ENCODE assay signal across 16 cellular contexts in genomic region chr11:2760196-2760871, GRCh38.
DNase-seq lines count a peak whose midpoint lies in the region; ATAC-seq and TF ChIP-seq lines count a peak whose summit lies in the region.
"Had no signal": no experiment of that assay in that cellular context is flagged by ENCODE, and none has a peak within 500 bp of the region (broad histone marks: within the 10 kb centered on the region; RNA-seq: fewer than 3 reads in every experiment).

No MANE protein-coding gene starts in this region.

- H3K9me3 ChIP-seq in ascending aorta (peaks cover 0 to 6% of the 10 kb centered on the region in 2 donors), transverse colon (no peaks in the 10 kb centered on the region)

- in situ Hi-C loops in transverse colon (cut with MboI; ENCODE audit: low pct_ligation_motif_present in 1 of 4, low pct_unique_long_range_greater_than_20kb in 1 of 4, low sequenced_read_pairs in 3 of 4): no loop called here

- H3K27me3 ChIP-seq in ascending aorta (no peaks in the 10 kb centered on the region), transverse colon (no peaks in the 10 kb centered on the region)

- H3K36me3 Mint-ChIP-seq in natural killer cell: no peaks in the 10 kb centered on the region
- H3K36me3 Mint-ChIP-seq: brain; natural killer cell treated with Interleukin-12 subunit alpha and Interleukin-12 subunit beta and Interleukin-15 and Interleukin-18, amount 100 ng/mL, for 72 hours had no signal

- H3K27ac ChIP-seq in ascending aorta (no peak overlapping the region), transverse colon (no peak overlapping the region)

- no peak for TF ChIP-seq POLR2A in transverse colon (IDR thresholded peaks at IDR 0.05)

- H3K4me3 ChIP-seq in ascending aorta: no peak overlapping the region
- no peak overlapping the region for H3K4me3 ChIP-seq in transverse colon

- H3K36me3 ChIP-seq in ascending aorta (no peaks in the 10 kb centered on the region), transverse colon (no peaks in the 10 kb centered on the region)

- intact Hi-C loops in ascending aorta (cut with DNase I): no loop called here
- intact Hi-C loops in natural killer cell (cut with micrococcal nuclease): no loop called here
- intact Hi-C loops in transverse colon (cut with DNase I; ENCODE audit: low total_unique reads): loop anchor here (5.0 kb wide), 1 partner anchor 1918 kb away; the partner anchor contains the start of genes POLR2L and TSPAN4

- DNase-seq in activated effector memory CD4-positive, alpha-beta T cell treated with anti-CD3 and anti-CD28 coated beads, Interleukin-2, amount 50 U/mL, for 16 hours: peak; percentile 39
- DNase-seq in activated effector memory CD4-positive, alpha-beta T cell treated with Interleukin-2 at 50 U/mL for 16 hours: no peak
- DNase-seq in ascending aorta (ENCODE audit: low spot score in 2 of 2): peak; percentile 7 to 45
- peak; percentile 11 for DNase-seq in natural killer cell
- DNase-seq in transverse colon: peak; percentile 4
- DNase-seq in hypothalamus (lab: John Stamatoyannopoulos, UW): no peak
- no peak for DNase-seq in stimulated activated CD4-positive, alpha-beta T cell treated with anti-CD3 and anti-CD28 coated beads, Interleukin-2, amount 100 ng/mL, for 24 hours
- DNase-seq: activated CD4-positive, alpha-beta T cell treated with anti-CD3 and anti-CD28 coated beads, Interleukin-2, amount 50 U/mL, for 1 hour; effector memory CD4-positive, alpha-beta T cell; NCI-H1694; NCI-H345; SHP77 treated with DMSO at 0.1 percent for 48 hours; stimulated activated CD4-positive, alpha-beta T cell treated with anti-CD3 and anti-CD28 coated beads, Interleukin-4, amount 100 ng/mL, for 4 hours had no signal

- WGBS in transverse colon (ENCODE audit: low coverage in 1 of 2), 2 donors: 93 to 100% methylated on average over 3 to 19 of the region's 20 CpGs

- TF ChIP-seq CTCF in ascending aorta (IDR thresholded peaks at IDR 0.05): no peak
- TF ChIP-seq CTCF in natural killer cell (IDR thresholded peaks at IDR 0.05): no peak
- no peak for TF ChIP-seq CTCF in transverse colon (IDR thresholded peaks at IDR 0.05)

- H3K27me3 Mint-ChIP-seq in natural killer cell (ENCODE audit: low read depth in 2 of 2): no peaks in the 10 kb centered on the region

- H3K4me3 Mint-ChIP-seq in natural killer cell: no peak overlapping the region
- H3K4me3 Mint-ChIP-seq: brain; natural killer cell treated with Interleukin-12 subunit alpha and Interleukin-12 subunit beta and Interleukin-15 and Interleukin-18, amount 100 ng/mL, for 72 hours had no signal

- no peak for ATAC-seq in natural killer cell
- ATAC-seq in HG02571 (IDR thresholded peaks at IDR 0.05; ENCODE audit: unreplicated experiment): no peak

- H3K4me1 Mint-ChIP-seq in natural killer cell: no peaks in the 10 kb centered on the region

- TF ChIP-seq EP300 in transverse colon (IDR thresholded peaks at IDR 0.05; ENCODE audit: low read depth): no peak

- no peaks in the 10 kb centered on the region for H3K9me3 Mint-ChIP-seq in natural killer cell
- H3K9me3 Mint-ChIP-seq: natural killer cell treated with Interleukin-12 subunit alpha and Interleukin-12 subunit beta and Interleukin-15 and Interleukin-18, amount 100 ng/mL, for 72 hours had no signal

- H3K4me1 ChIP-seq in ascending aorta: no peaks in the 10 kb centered on the region
- no peaks in the 10 kb centered on the region for H3K4me1 ChIP-seq in transverse colon

- H3K27ac Mint-ChIP-seq in natural killer cell: no peak overlapping the region
- H3K27ac Mint-ChIP-seq: brain; natural killer cell treated with Interleukin-12 subunit alpha and Interleukin-12 subunit beta and Interleukin-15 and Interleukin-18, amount 100 ng/mL, for 72 hours had no signal

Comparison
In these comparisons a context has a peak if more than half of its experiments do, and no peak if none do; other contexts are left out.
1. DNase-seq: peak in activated effector memory CD4-positive, alpha-beta T cell treated with anti-CD3 and anti-CD28 coated beads, Interleukin-2, amount 50 U/mL, for 16 hours (single experiment), ascending aorta (2 of 2), natural killer cell (single experiment) and transverse colon (single experiment); none in activated effector memory CD4-positive, alpha-beta T cell treated with Interleukin-2 at 50 U/mL for 16 hours (single experiment), hypothalamus (0 of 51) and stimulated activated CD4-positive, alpha-beta T cell treated with anti-CD3 and anti-CD28 coated beads, Interleukin-2, amount 100 ng/mL, for 24 hours (0 of 2).